ENCODE assay signal across 1 cellular context in genomic region chr2:130241041-130241707, GRCh38.
TF ChIP-seq lines count a peak whose summit lies in the region.

No MANE protein-coding gene starts in this region.

TF ChIP-seq in K562, 482 proteins besides CTCF, POLR2A, EP300 and RAD21 (continued from another document):
- TF ChIP-seq E2F6 (IDR thresholded peaks at IDR 0.05; ENCODE audit: borderline replicate concordance in 1 of 2, extremely low read depth in 1 of 2, insufficient read depth in 1 of 2, insufficient read length in 1 of 2, low read depth in 1 of 2, low read length in 1 of 2, poor library complexity in 1 of 2, severe bottlenecking in 1 of 2) (no peak), NFATC3 (IDR thresholded peaks at IDR 0.05) (no peak), ZNF212 (CRISPR knock-in tag; IDR thresholded peaks at IDR 0.05) (no peak), ZNF449 (CRISPR knock-in tag; IDR thresholded peaks at IDR 0.05) (no peak), ZNF12 (CRISPR knock-in tag; IDR thresholded peaks at IDR 0.05) (no peak), SMARCA4 (IDR thresholded peaks at IDR 0.05) (peak; percentile 65), GABPA (tag; conservative IDR thresholded peaks at IDR 0.05; ENCODE audit: low read depth) (no peak), ZNF518B (CRISPR knock-in tag; IDR thresholded peaks at IDR 0.05) (no peak), KDM1A (IDR thresholded peaks at IDR 0.05) (peak; percentile 35 to 70; a peak in 3 of 4 replicates), NCOA1 (IDR thresholded peaks at IDR 0.05; ENCODE audit: low read depth) (no peak), ADNP (tag; IDR thresholded peaks at IDR 0.05) (0 out of 2 replicates have a peak, but pooled peaks have one; percentile 30), E4F1 (CRISPR knock-in tag; IDR thresholded peaks at IDR 0.05; ENCODE audit: borderline replicate concordance) (no peak), USF1 (CRISPR knock-in tag; IDR thresholded peaks at IDR 0.05) (no peak), TAL1 (IDR thresholded peaks at IDR 0.05) (no peak)
TF ChIP-seq in K562: peak in this region for 30.
